In the genomic region with DNA sequence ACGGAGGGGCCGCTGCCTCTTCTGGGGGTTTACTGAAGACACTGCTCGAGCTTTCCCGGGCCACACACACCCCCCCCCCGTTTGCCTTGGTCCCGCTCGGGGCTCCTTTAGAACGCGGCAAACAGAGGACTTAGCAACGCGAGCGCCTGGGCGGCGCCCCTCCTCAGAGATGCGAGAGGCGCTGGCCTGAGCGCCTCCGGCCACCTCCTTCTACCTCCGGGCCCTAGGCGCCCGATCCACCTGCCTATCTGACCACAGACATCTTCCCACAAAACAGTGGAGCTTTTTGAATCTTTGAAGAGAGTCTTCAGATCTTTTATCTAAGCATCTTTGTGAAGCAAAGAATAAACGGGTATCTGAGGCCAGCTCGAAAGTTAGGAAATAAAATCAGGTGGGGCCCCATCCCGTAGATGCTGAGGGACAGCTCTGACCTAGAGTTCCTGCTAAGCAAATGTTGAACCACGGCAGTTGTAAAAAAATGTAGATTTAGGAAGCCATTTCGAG, we compare ENCODE assay signal across 8 cellular contexts.
DNase-seq lines count a peak whose midpoint lies in the region; TF ChIP-seq lines count a peak whose summit lies in the region.

No MANE protein-coding gene starts in this region.

- CTCF ChIA-PET in HEK293 (lab: Yijun Ruan, JAX): interaction anchor here (0.6 to 1.1 kb wide), 3 partner anchors 56 to 94 kb away, joined by 3 to 5 read pairs (median 4); no protein-coding TSS in a partner anchor

- H3K79me2 ChIP-seq in Loucy (ENCODE audit: insufficient read depth, low read length): no peaks in the 10 kb centered on the region

- no peak overlapping the region for H3K9ac ChIP-seq in Loucy (ENCODE audit: low read depth, low read length, poor library complexity, severe bottlenecking)

- H3K9me3 ChIP-seq in HEK293 (ENCODE audit: control insufficient read depth, insufficient read depth, low read depth, low read length): no peaks in the 10 kb centered on the region
- H3K9me3 ChIP-seq in Loucy (ENCODE audit: insufficient read depth, low read depth, low read length): no peaks in the 10 kb centered on the region

- H3K4me3 ChIP-seq in HEK293 (ENCODE audit: low read depth, low read length) (peak overlapping the region; percentile 91), Loucy (ENCODE audit: low read length, poor library complexity, severe bottlenecking) (no peak overlapping the region), skin epidermis (peak overlapping the region; percentile 54 to 84 (median 72))

- H4K20me1 ChIP-seq in Loucy (ENCODE audit: insufficient read depth, low read length, poor library complexity, severe bottlenecking): no peaks in the 10 kb centered on the region

- no peak overlapping the region for H3K4me2 ChIP-seq in Loucy (ENCODE audit: low read depth, low read length, poor library complexity, severe bottlenecking)

- DNase-seq in stimulated activated CD4-positive, alpha-beta T cell treated with anti-CD3 and anti-CD28 coated beads, Interleukin-15, amount 100 ng/mL, for 24 hours: peak; percentile 70
- DNase-seq in stimulated activated CD4-positive, alpha-beta T cell treated with anti-CD3 and anti-CD28 coated beads, Interleukin-2, amount 100 ng/mL, for 24 hours: no peak
- DNase-seq in SHP77 treated with DMSO at 0.1 percent for 48 hours (lab: John Stamatoyannopoulos, UW) (peak; percentile 85), cerebellar cortex (ENCODE audit: low spot score) (peak; percentile 88), iris pigment epithelial cell (ENCODE audit: low read depth) (peak; percentile 73)

- no peaks in the 10 kb centered on the region for H3K9me2 ChIP-seq in Loucy (replicated peaks; ENCODE audit: low read depth, low read length)

- H2AFZ ChIP-seq in Loucy (ENCODE audit: low read length): peak overlapping the region; percentile 7; the same call in 1 of the 2 replicates

- POLR2A ChIA-PET in HEK293 (lab: Yijun Ruan, JAX): interaction anchor here (1.1 to 1.4 kb wide), 2 partner anchors 38 to 66 kb away, joined by 4 to 5 read pairs; no protein-coding TSS in a partner anchor

- no peak for TF ChIP-seq CTCF in HEK293 (tag by site-specific recombination; IDR thresholded peaks at IDR 0.05)
- TF ChIP-seq CTCF in Loucy (conservative IDR thresholded peaks at IDR 0.05; ENCODE audit: low read length): no peak

- no peaks in the 10 kb centered on the region for H3F3A ChIP-seq in Loucy (ENCODE audit: low read depth)

- H3K36me3 ChIP-seq in HEK293 (ENCODE audit: control insufficient read depth in 2 of 2, insufficient read depth in 1 of 2, low read length in 2 of 2) (no peaks in the 10 kb centered on the region), Loucy (ENCODE audit: insufficient read depth, low read length) (no peaks in the 10 kb centered on the region)

- H3K27ac ChIP-seq in HEK293 (ENCODE audit: extremely low read depth, low read depth, low read length): peak overlapping the region; percentile 91
- H3K27ac ChIP-seq in skin epidermis: peak overlapping the region in 19 of 21 experiments; percentile 37 to 87 (median 70)

- H3K4me1 ChIP-seq in HEK293 (ENCODE audit: control insufficient read depth, insufficient read depth, low read length) (no peaks in the 10 kb centered on the region), Loucy (ENCODE audit: insufficient read depth, low read length, poor library complexity, severe bottlenecking) (peaks cover 9% of the 10 kb centered on the region)

- no peaks in the 10 kb centered on the region for H3K27me3 ChIP-seq in Loucy (ENCODE audit: insufficient read depth, low read length, poor library complexity, severe bottlenecking)

TF ChIP-seq in HEK293, 187 proteins besides CTCF, POLR2A, EP300 and RAD21 (continues in another document):
- TF ChIP-seq ZBTB21 (tag by site-specific recombination; IDR thresholded peaks at IDR 0.05): no peak
- no peak for TF ChIP-seq ZNF16 (tag by site-specific recombination; IDR thresholded peaks at IDR 0.05; ENCODE audit: low read depth)
- TF ChIP-seq, protein P1, sequence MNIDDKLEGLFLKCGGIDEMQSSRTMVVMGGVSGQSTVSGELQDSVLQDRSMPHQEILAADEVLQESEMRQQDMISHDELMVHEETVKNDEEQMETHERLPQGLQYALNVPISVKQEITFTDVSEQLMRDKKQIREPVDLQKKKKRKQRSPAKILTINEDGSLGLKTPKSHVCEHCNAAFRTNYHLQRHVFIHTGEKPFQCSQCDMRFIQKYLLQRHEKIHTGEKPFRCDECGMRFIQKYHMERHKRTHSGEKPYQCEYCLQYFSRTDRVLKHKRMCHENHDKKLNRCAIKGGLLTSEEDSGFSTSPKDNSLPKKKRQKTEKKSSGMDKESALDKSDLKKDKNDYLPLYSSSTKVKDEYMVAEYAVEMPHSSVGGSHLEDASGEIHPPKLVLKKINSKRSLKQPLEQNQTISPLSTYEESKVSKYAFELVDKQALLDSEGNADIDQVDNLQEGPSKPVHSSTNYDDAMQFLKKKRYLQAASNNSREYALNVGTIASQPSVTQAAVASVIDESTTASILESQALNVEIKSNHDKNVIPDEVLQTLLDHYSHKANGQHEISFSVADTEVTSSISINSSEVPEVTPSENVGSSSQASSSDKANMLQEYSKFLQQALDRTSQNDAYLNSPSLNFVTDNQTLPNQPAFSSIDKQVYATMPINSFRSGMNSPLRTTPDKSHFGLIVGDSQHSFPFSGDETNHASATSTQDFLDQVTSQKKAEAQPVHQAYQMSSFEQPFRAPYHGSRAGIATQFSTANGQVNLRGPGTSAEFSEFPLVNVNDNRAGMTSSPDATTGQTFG (tag by site-specific recombination; IDR thresholded peaks at IDR 0.05; ENCODE audit: borderline replicate concordance): no peak
- TF ChIP-seq, protein P2, sequence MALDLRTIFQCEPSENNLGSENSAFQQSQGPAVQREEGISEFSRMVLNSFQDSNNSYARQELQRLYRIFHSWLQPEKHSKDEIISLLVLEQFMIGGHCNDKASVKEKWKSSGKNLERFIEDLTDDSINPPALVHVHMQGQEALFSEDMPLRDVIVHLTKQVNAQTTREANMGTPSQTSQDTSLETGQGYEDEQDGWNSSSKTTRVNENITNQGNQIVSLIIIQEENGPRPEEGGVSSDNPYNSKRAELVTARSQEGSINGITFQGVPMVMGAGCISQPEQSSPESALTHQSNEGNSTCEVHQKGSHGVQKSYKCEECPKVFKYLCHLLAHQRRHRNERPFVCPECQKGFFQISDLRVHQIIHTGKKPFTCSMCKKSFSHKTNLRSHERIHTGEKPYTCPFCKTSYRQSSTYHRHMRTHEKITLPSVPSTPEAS (tag by site-specific recombination; IDR thresholded peaks at IDR 0.05): no peak
- peak; percentile 94 for TF ChIP-seq ZNF561 (tag by site-specific recombination; IDR thresholded peaks at IDR 0.05; ENCODE audit: borderline replicate concordance)
- TF ChIP-seq ZFP69B (tag by site-specific recombination; IDR thresholded peaks at IDR 0.05): no peak
- no peak for TF ChIP-seq YY2 (tag by site-specific recombination; IDR thresholded peaks at IDR 0.05)
- TF ChIP-seq ZNF776 (tag by site-specific recombination; IDR thresholded peaks at IDR 0.05; ENCODE audit: borderline replicate concordance): no peak
- TF ChIP-seq GLIS2 (tag by site-specific recombination; IDR thresholded peaks at IDR 0.05): no peak
- no peak for TF ChIP-seq ZNF843 (tag by site-specific recombination; IDR thresholded peaks at IDR 0.05)
- no peak for TF ChIP-seq ZNF664 (tag by site-specific recombination; IDR thresholded peaks at IDR 0.05)
- TF ChIP-seq ZNF747 (tag by site-specific recombination; IDR thresholded peaks at IDR 0.05): no peak
- no peak for TF ChIP-seq GFI1B (tag by site-specific recombination; IDR thresholded peaks at IDR 0.05)
- TF ChIP-seq ZNF416 (tag by site-specific recombination; IDR thresholded peaks at IDR 0.05): no peak
- TF ChIP-seq ZNF248 (tag by site-specific recombination; IDR thresholded peaks at IDR 0.05): no peak
- TF ChIP-seq ZNF560 (tag by site-specific recombination; IDR thresholded peaks at IDR 0.05; ENCODE audit: borderline replicate concordance): peak; percentile 74
- TF ChIP-seq ZNF792 (tag by site-specific recombination; IDR thresholded peaks at IDR 0.05): peak; percentile 4; the same call in 1 of the 2 replicates
- 0 out of 2 replicates have a peak, but pooled peaks have one; percentile 6 for TF ChIP-seq KLF9 (tag by site-specific recombination; IDR thresholded peaks at IDR 0.05; ENCODE audit: low read depth)
- TF ChIP-seq, protein P3, sequence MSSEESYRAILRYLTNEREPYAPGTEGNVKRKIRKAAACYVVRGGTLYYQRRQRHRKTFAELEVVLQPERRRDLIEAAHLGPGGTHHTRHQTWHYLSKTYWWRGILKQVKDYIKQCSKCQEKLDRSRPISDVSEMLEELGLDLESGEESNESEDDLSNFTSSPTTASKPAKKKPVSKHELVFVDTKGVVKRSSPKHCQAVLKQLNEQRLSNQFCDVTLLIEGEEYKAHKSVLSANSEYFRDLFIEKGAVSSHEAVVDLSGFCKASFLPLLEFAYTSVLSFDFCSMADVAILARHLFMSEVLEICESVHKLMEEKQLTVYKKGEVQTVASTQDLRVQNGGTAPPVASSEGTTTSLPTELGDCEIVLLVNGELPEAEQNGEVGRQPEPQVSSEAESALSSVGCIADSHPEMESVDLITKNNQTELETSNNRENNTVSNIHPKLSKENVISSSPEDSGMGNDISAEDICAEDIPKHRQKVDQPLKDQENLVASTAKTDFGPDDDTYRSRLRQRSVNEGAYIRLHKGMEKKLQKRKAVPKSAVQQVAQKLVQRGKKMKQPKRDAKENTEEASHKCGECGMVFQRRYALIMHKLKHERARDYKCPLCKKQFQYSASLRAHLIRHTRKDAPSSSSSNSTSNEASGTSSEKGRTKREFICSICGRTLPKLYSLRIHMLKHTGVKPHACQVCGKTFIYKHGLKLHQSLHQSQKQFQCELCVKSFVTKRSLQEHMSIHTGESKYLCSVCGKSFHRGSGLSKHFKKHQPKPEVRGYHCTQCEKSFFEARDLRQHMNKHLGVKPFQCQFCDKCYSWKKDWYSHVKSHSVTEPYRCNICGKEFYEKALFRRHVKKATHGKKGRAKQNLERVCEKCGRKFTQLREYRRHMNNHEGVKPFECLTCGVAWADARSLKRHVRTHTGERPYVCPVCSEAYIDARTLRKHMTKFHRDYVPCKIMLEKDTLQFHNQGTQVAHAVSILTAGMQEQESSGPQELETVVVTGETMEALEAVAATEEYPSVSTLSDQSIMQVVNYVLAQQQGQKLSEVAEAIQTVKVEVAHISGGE (tag by site-specific recombination; conservative IDR thresholded peaks at IDR 0.05; ENCODE audit: low read depth): no peak
- TF ChIP-seq ZNF423 (tag by site-specific recombination; IDR thresholded peaks at IDR 0.05): no peak
- no peak for TF ChIP-seq OSR2 (tag by site-specific recombination; IDR thresholded peaks at IDR 0.05)

Comparison
In these comparisons a context has a peak if more than half of its experiments do, and no peak if none do; other contexts are left out.
1. DNase-seq: peak in stimulated activated CD4-positive, alpha-beta T cell treated with anti-CD3 and anti-CD28 coated beads, Interleukin-15, amount 100 ng/mL, for 24 hours (single experiment), SHP77 treated with DMSO at 0.1 percent for 48 hours (single experiment), cerebellar cortex (single experiment) and iris pigment epithelial cell (single experiment); none in stimulated activated CD4-positive, alpha-beta T cell treated with anti-CD3 and anti-CD28 coated beads, Interleukin-2, amount 100 ng/mL, for 24 hours (0 of 2).